Comparison of ENCODE assay signal across 9 cellular contexts in genomic region chr10:79139124-79139835, GRCh38.
DNase-seq lines count a peak whose midpoint lies in the region; ATAC-seq and TF ChIP-seq lines count a peak whose summit lies in the region.
"Had no signal": no experiment of that assay in that cellular context is flagged by ENCODE, and none has a peak within 500 bp of the region (broad histone marks: within the 10 kb centered on the region; RNA-seq: fewer than 3 reads in every experiment).

No MANE protein-coding gene starts in this region.

- H3K36me3 ChIP-seq in SJCRH30: peaks cover 7% of the 10 kb centered on the region
- H3K36me3 ChIP-seq in neural progenitor cell: no peaks in the 10 kb centered on the region

- peaks cover 97% of the 10 kb centered on the region for H4K20me1 ChIP-seq in neural progenitor cell (ENCODE audit: low read depth)

- peak; percentile 89 for DNase-seq in AG20443 (ENCODE audit: low spot score)
- peak; percentile 72 to 78 for DNase-seq in SJCRH30
- DNase-seq in fibroblast of the conjunctiva (ENCODE audit: low read depth): peak; percentile 30
- DNase-seq in neural progenitor cell (ENCODE audit: low spot score): peak; percentile 45
- no peak for DNase-seq in CD1c-positive myeloid dendritic cell (ENCODE audit: extremely low spot score)
- no peak for DNase-seq in NCI-H1092 treated with DMSO at 0.1 percent for 48 hours (lab: John Stamatoyannopoulos, UW)

- H2AFZ ChIP-seq in neural progenitor cell (replicated peaks): no peak overlapping the region

- H3K9me3 Mint-ChIP-seq in neural progenitor cell: no peaks in the 10 kb centered on the region

- H3K27ac Mint-ChIP-seq in neural progenitor cell: peak overlapping the region; percentile 72

- peaks cover 19% of the 10 kb centered on the region for H3K36me3 Mint-ChIP-seq in neural progenitor cell

- no peak for TF ChIP-seq CTCF in neural progenitor cell (IDR thresholded peaks at IDR 0.05)

- no peaks in the 10 kb centered on the region for H3K9me3 ChIP-seq in SJCRH30 (replicated peaks)
- no peaks in the 10 kb centered on the region for H3K9me3 ChIP-seq in neural progenitor cell (ENCODE audit: low read depth)
- H3K9me3 ChIP-seq: SJSA1 had no signal

- no peak overlapping the region for H3K9ac ChIP-seq in neural progenitor cell

- H3K27ac ChIP-seq in SJCRH30: peak overlapping the region; percentile 76
- no peak overlapping the region for H3K27ac ChIP-seq in neural progenitor cell

- H3K4me1 ChIP-seq in SJCRH30: peaks cover 41% of the 10 kb centered on the region
- H3K4me1 ChIP-seq in neural progenitor cell: peaks cover 45% of the 10 kb centered on the region

- H3K27me3 Mint-ChIP-seq in neural progenitor cell (ENCODE audit: insufficient read depth, low read depth): peaks cover 2% of the 10 kb centered on the region

- peaks cover 8% of the 10 kb centered on the region for H3K79me2 ChIP-seq in neural progenitor cell (ENCODE audit: low read depth)

- peaks cover 82% of the 10 kb centered on the region for H3K4me1 Mint-ChIP-seq in neural progenitor cell

- H3K4me2 ChIP-seq in neural progenitor cell: peak overlapping the region; percentile 35

- H3F3A ChIP-seq in neural progenitor cell (ENCODE audit: low read depth): peaks cover 10% of the 10 kb centered on the region

- H3K4me3 ChIP-seq in SJCRH30 (no peak overlapping the region), neural progenitor cell (no peak overlapping the region)
- H3K4me3 ChIP-seq: SJSA1 had no signal

- H3K27me3 ChIP-seq in SJCRH30 (no peaks in the 10 kb centered on the region), neural progenitor cell (no peaks in the 10 kb centered on the region)
- H3K27me3 ChIP-seq: SJSA1 had no signal

- no peak overlapping the region for H3K4me3 Mint-ChIP-seq in neural progenitor cell

- ATAC-seq in GM21737 (IDR thresholded peaks at IDR 0.05; ENCODE audit: unreplicated experiment) (no peak), GM21447 (IDR thresholded peaks at IDR 0.05; ENCODE audit: unreplicated experiment) (no peak)

Comparison
In these comparisons a context has a peak if more than half of its experiments do, and no peak if none do; other contexts are left out.
1. DNase-seq: peak in AG20443 (single experiment), SJCRH30 (2 of 2), fibroblast of the conjunctiva (single experiment) and neural progenitor cell (single experiment); none in CD1c-positive myeloid dendritic cell (single experiment) and NCI-H1092 treated with DMSO at 0.1 percent for 48 hours (single experiment).